8 cellular contexts compared by ENCODE assay signal in the genomic region with DNA sequence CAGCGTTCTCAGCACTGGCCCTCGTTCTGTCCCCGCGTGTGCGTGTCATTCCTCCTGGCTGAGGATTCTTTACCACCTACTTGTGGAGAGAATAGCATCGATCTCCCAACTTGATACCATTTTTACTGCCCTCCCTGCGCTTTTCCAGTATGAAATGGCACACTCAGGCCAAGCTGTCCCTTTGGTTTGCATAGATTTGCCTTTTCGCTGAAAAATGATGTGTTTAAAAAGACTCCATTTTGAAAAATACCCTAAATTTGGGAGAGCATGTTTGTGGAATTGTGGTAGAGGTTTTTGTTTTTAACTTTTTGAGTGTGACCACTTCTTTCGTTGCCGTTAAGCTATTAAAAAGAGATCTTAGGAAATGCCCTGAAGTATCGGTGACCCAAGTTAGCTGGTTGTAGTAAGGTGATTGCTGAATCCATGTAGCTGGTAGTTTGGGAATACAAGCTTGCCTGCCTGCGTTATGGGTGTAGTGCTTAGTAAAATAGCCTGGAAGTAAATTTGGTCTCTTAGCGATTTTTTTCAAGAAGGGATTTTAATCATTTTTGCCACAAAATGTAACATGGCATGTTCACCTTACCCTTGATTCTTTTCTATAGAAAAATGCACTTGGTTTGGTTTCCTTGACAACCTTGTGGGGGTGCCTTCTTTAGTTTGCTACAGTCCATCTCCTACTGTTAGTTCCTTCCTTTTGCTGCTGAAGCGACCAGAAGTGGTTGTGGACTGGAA. TPM values are rescaled to one million over a fixed set of nuclear protein-coding genes. Genes with fewer than 3 reads are reported as not detected.
DNase-seq lines count a peak whose midpoint lies in the region; TF ChIP-seq lines count a peak whose summit lies in the region.

No MANE protein-coding gene starts in this region.

- H3K9ac ChIP-seq in HUES48 (ENCODE audit: low read depth, low read length): peak overlapping the region; percentile 94
- peak overlapping the region; percentile 84 to 86 for H3K9ac ChIP-seq in stomach smooth muscle (ENCODE audit: low read length in 2 of 2)

- H3K27me3 ChIP-seq in GM06990 (replicated peaks; ENCODE audit: control insufficient read depth, insufficient read depth, low read length): no peaks in the 10 kb centered on the region
- H3K27me3 ChIP-seq in HUES48 (ENCODE audit: control insufficient read depth, insufficient read depth, low read length): no peaks in the 10 kb centered on the region
- H3K27me3 ChIP-seq in stomach smooth muscle (ENCODE audit: control insufficient read depth in 1 of 2, insufficient read depth in 2 of 2, low read length in 2 of 2): no peaks in the 10 kb centered on the region

- peak overlapping the region; percentile 86 for H3K4me3 Mint-ChIP-seq in activated T-helper 1 cell treated with anti-CD3 and anti-CD28 coated beads, Interleukin-12 subunit alpha, Interleukin-12 subunit beta, Interleukin-2, Interleukin-4 antibody, amounts not matched to agents 30 ng/mL and 10 ng/mL and 1 ng/mL, durations not matched to agents 14 hours and 24 hours and 36 hours

- H3K36me3 Mint-ChIP-seq in activated T-helper 1 cell treated with anti-CD3 and anti-CD28 coated beads, Interleukin-12 subunit alpha, Interleukin-12 subunit beta, Interleukin-2, Interleukin-4 antibody, amounts not matched to agents 30 ng/mL and 10 ng/mL and 1 ng/mL, durations not matched to agents 14 hours and 24 hours and 36 hours (ENCODE audit: low read depth): no peaks in the 10 kb centered on the region

- no peak for DNase-seq in GM06990 (ENCODE audit: extremely low read depth, insufficient read length)
- no peak for DNase-seq in activated T-helper 1 cell treated with anti-CD3 and anti-CD28 coated beads, Interleukin-12 subunit alpha, Interleukin-12 subunit beta, Interleukin-2, Interleukin-4 antibody, amounts not matched to agents 30 ng/mL and 10 ng/mL and 1 ng/mL, durations not matched to agents 14 hours and 24 hours and 36 hours (ENCODE audit: low spot score)
- no peak for DNase-seq in SIG-M5 (lab: John Stamatoyannopoulos, UW)
- no peak for DNase-seq in COLO829 (ENCODE audit: low spot score)
- no peak for DNase-seq in GM13976 (ENCODE audit: low spot score)

- H3K4me3 ChIP-seq in GM06990 (replicated peaks; ENCODE audit: low read depth, low read length) (peak overlapping the region; percentile 87), HUES48 (ENCODE audit: low read depth, low read length) (peak overlapping the region; percentile 92), iPS-11a (ENCODE audit: low read depth, low read length) (peak overlapping the region; percentile 93), stomach smooth muscle (ENCODE audit: low read length in 2 of 2) (peak overlapping the region; percentile 86 to 88)

- H3K27ac ChIP-seq in HUES48 (ENCODE audit: low read depth, low read length) (no peak overlapping the region), stomach smooth muscle (ENCODE audit: low read length) (peak overlapping the region; percentile 69)

- H3K36me3 ChIP-seq in GM06990 (ENCODE audit: control insufficient read depth, insufficient read depth, low read length) (no peaks in the 10 kb centered on the region), HUES48 (ENCODE audit: control insufficient read depth, insufficient read depth, low read length) (no peaks in the 10 kb centered on the region), stomach smooth muscle (ENCODE audit: control insufficient read depth in 2 of 2, insufficient read depth in 2 of 2, low read length in 2 of 2) (no peaks in the 10 kb centered on the region)

- H3K9me3 ChIP-seq in HUES48 (ENCODE audit: control insufficient read depth, insufficient read depth, low read length): no peaks in the 10 kb centered on the region
- H3K9me3 ChIP-seq in stomach smooth muscle (ENCODE audit: control insufficient read depth in 2 of 2, low read length in 2 of 2): no peaks in the 10 kb centered on the region

- peaks cover 2% of the 10 kb centered on the region for H3K27me3 Mint-ChIP-seq in activated T-helper 1 cell treated with anti-CD3 and anti-CD28 coated beads, Interleukin-12 subunit alpha, Interleukin-12 subunit beta, Interleukin-2, Interleukin-4 antibody, amounts not matched to agents 30 ng/mL and 10 ng/mL and 1 ng/mL, durations not matched to agents 14 hours and 24 hours and 36 hours (ENCODE audit: insufficient read depth)

- in situ Hi-C loops in GM13976 (cut with MboI; ENCODE audit: low sequenced_read_pairs, unreplicated experiment): no loop called here

- intact Hi-C loops in activated T-helper 1 cell treated with anti-CD3 and anti-CD28 coated beads, Interleukin-12 subunit alpha, Interleukin-12 subunit beta, Interleukin-2, Interleukin-4 antibody, amounts not matched to agents 30 ng/mL and 10 ng/mL and 1 ng/mL, durations not matched to agents 14 hours and 24 hours and 36 hours (cut with micrococcal nuclease): loop anchor here (1.0 kb wide), 1 partner anchor 296 kb away; no protein-coding TSS in a partner anchor

- peaks cover 21% of the 10 kb centered on the region for H3K4me1 Mint-ChIP-seq in activated T-helper 1 cell treated with anti-CD3 and anti-CD28 coated beads, Interleukin-12 subunit alpha, Interleukin-12 subunit beta, Interleukin-2, Interleukin-4 antibody, amounts not matched to agents 30 ng/mL and 10 ng/mL and 1 ng/mL, durations not matched to agents 14 hours and 24 hours and 36 hours (ENCODE audit: low read depth)

- H3K4me1 ChIP-seq in HUES48 (ENCODE audit: control insufficient read depth, insufficient read depth, low read length): peaks cover 14% of the 10 kb centered on the region
- H3K4me1 ChIP-seq in stomach smooth muscle (ENCODE audit: control insufficient read depth, insufficient read depth, low read length): peaks cover 9% of the 10 kb centered on the region

- peak overlapping the region; percentile 80 for H3K27ac Mint-ChIP-seq in activated T-helper 1 cell treated with anti-CD3 and anti-CD28 coated beads, Interleukin-12 subunit alpha, Interleukin-12 subunit beta, Interleukin-2, Interleukin-4 antibody, amounts not matched to agents 30 ng/mL and 10 ng/mL and 1 ng/mL, durations not matched to agents 14 hours and 24 hours and 36 hours

- no peak for TF ChIP-seq CTCF in GM06990 (IDR thresholded peaks at IDR 0.05; ENCODE audit: insufficient read depth, low read length, poor library complexity, severe bottlenecking)
- TF ChIP-seq CTCF in GM13976 (IDR thresholded peaks at IDR 0.05; ENCODE audit: borderline replicate concordance, control extremely low read depth, extremely low read depth, insufficient read depth, missing control alignments): no peak

- H3K9me3 Mint-ChIP-seq in activated T-helper 1 cell treated with anti-CD3 and anti-CD28 coated beads, Interleukin-12 subunit alpha, Interleukin-12 subunit beta, Interleukin-2, Interleukin-4 antibody, amounts not matched to agents 30 ng/mL and 10 ng/mL and 1 ng/mL, durations not matched to agents 14 hours and 24 hours and 36 hours: no peaks in the 10 kb centered on the region

RNA-seq across cellular contexts. Expression of a gene that starts 1.0 kb away (rescaled TPM):
- total RNA-seq in activated T-helper 1 cell treated with anti-CD3 and anti-CD28 coated beads, Interleukin-12 subunit alpha, Interleukin-12 subunit beta, Interleukin-2, Interleukin-4 antibody, amounts not matched to agents 30 ng/mL and 10 ng/mL and 1 ng/mL, durations not matched to agents 14 hours and 24 hours and 36 hours: 7.0 and 8.3 TPM in 2 replicates
